Comparison of ENCODE assay signal across 8 cellular contexts in genomic region chr18:62525611-62526010, GRCh38. TPM values are rescaled to one million over a fixed set of nuclear protein-coding genes. Genes with fewer than 3 reads are reported as not detected.
A peak's percentile ranks its signal among the peaks of the same experiment; 100 is the strongest.
DNase-seq lines count a peak whose midpoint lies in the region; ATAC-seq and TF ChIP-seq lines count a peak whose summit lies in the region.

No MANE protein-coding gene starts in this region.

- H3K9ac ChIP-seq in endodermal cell (ENCODE audit: extremely low read depth, low read length, poor library complexity, severe bottlenecking) (no peak overlapping the region), trophoblast cell (ENCODE audit: low read length) (no peak overlapping the region)

- H2AFZ ChIP-seq in trophoblast cell (ENCODE audit: insufficient read depth, low read length, poor library complexity) = no peak overlapping the region

- H3K4me1 Mint-ChIP-seq in endodermal cell = peaks cover 20% of the 10 kb centered on the region

- peak overlapping the region; percentile 89 for H3K4me2 ChIP-seq in trophoblast cell (ENCODE audit: low read length)

- peaks cover 21% of the 10 kb centered on the region for H3K79me2 ChIP-seq in trophoblast cell (ENCODE audit: control insufficient read depth, insufficient read depth, low read length, poor library complexity)

- DNase-seq in ELR (ENCODE audit: low read depth) (peak; percentile 2), NCI-H526 treated with DMSO at 0.1 percent for 48 hours (lab: John Stamatoyannopoulos, UW) (peak; percentile 21), endodermal cell (no peak), trophoblast cell (no peak), NCI-H226 (no peak), NCI-H187 treated with DMSO at 0.1 percent for 48 hours (lab: John Stamatoyannopoulos, UW) (no peak)

- peak overlapping the region; percentile 68 for H3K4me3 Mint-ChIP-seq in endodermal cell

- 83 to 90% methylated on average over 7 to 8 of the region's 9 CpGs for WGBS in endodermal cell (ENCODE audit: insufficient coverage in 1 of 2, insufficient read length in 1 of 2), 2 experiments
- no CpG with 5 or more reads among the region's 9 CpGs for WGBS in trophoblast cell (ENCODE audit: extremely low coverage, insufficient coverage, insufficient read length)

- H3K4me3 ChIP-seq in endodermal cell (ENCODE audit: low read length) (peak overlapping the region; percentile 82), trophoblast cell (ENCODE audit: low read depth, low read length) (no peak overlapping the region)

- no peak overlapping the region for H3K23ac ChIP-seq in trophoblast cell (ENCODE audit: low read length)

- no peaks in the 10 kb centered on the region for H3K9me3 ChIP-seq in endodermal cell (ENCODE audit: control insufficient read depth, low read length)
- peaks cover 2% of the 10 kb centered on the region for H3K9me3 ChIP-seq in trophoblast cell (ENCODE audit: insufficient read depth, low read depth, low read length)

- H3K27ac Mint-ChIP-seq in endodermal cell = no peak overlapping the region

- no peak overlapping the region for H3K27ac ChIP-seq in endodermal cell (ENCODE audit: low read depth, low read length)
- no peak overlapping the region for H3K27ac ChIP-seq in trophoblast cell (ENCODE audit: low read depth, low read length)

- no peak overlapping the region for H2BK5ac ChIP-seq in trophoblast cell (ENCODE audit: low read depth, low read length, poor library complexity)

- peaks cover 3% of the 10 kb centered on the region for H3K4me1 ChIP-seq in endodermal cell (ENCODE audit: control insufficient read depth, insufficient read depth, low read length)
- H3K4me1 ChIP-seq in trophoblast cell (ENCODE audit: control insufficient read depth in 1 of 2, insufficient read depth in 2 of 2, low read length in 2 of 2) = peaks cover 3 to 4% of the 10 kb centered on the region in 2 experiments

- TF ChIP-seq CTCF in endodermal cell (conservative IDR thresholded peaks at IDR 0.05) = no peak

- peak overlapping the region; percentile 52 for H3K4ac ChIP-seq in trophoblast cell (ENCODE audit: low read depth, low read length)

- H3K36me3 ChIP-seq in endodermal cell (ENCODE audit: control insufficient read depth, insufficient read depth, low read length) (no peaks in the 10 kb centered on the region), trophoblast cell (ENCODE audit: control insufficient read depth in 1 of 2, insufficient read depth in 2 of 2, low read length in 2 of 2) (no peaks in the 10 kb centered on the region)

- no peaks in the 10 kb centered on the region for H3K36me3 Mint-ChIP-seq in endodermal cell (ENCODE audit: low read depth)

- H3K9me3 Mint-ChIP-seq in endodermal cell = no peaks in the 10 kb centered on the region

- peaks cover 18% of the 10 kb centered on the region for H3K79me1 ChIP-seq in trophoblast cell (ENCODE audit: low read length)

- H3K27me3 Mint-ChIP-seq in endodermal cell (ENCODE audit: insufficient read depth) = peaks cover 30% of the 10 kb centered on the region

- H3K14ac ChIP-seq in trophoblast cell (ENCODE audit: low read length) = no peak overlapping the region

- ATAC-seq in GM18498 (IDR thresholded peaks at IDR 0.05; ENCODE audit: unreplicated experiment) (no peak), HG03039 (IDR thresholded peaks at IDR 0.05; ENCODE audit: unreplicated experiment) (no peak)

- H4K8ac ChIP-seq in trophoblast cell (ENCODE audit: low read depth, low read length) = no peak overlapping the region

- H3K27me3 ChIP-seq in endodermal cell (ENCODE audit: control insufficient read depth, insufficient read depth, low read length, poor library complexity, severe bottlenecking) = peaks cover 23% of the 10 kb centered on the region
- H3K27me3 ChIP-seq in trophoblast cell (ENCODE audit: insufficient read depth, low read length) = no peaks in the 10 kb centered on the region

- H2AK5ac ChIP-seq in trophoblast cell (ENCODE audit: low read length) = no peak overlapping the region

- H3K18ac ChIP-seq in trophoblast cell (ENCODE audit: low read length) = no peak overlapping the region

- H4K91ac ChIP-seq in trophoblast cell (ENCODE audit: low read depth, low read length) = no peak overlapping the region

- no peak overlapping the region for H4K12ac ChIP-seq in trophoblast cell (ENCODE audit: low read depth, low read length)

- no peak overlapping the region for H2BK120ac ChIP-seq in trophoblast cell (ENCODE audit: insufficient read depth, low read length, poor library complexity)

- H2BK12ac ChIP-seq in trophoblast cell (ENCODE audit: low read length) = no peak overlapping the region

RNA-seq across cellular contexts. Expression of gene ZCCHC2, which starts 2.8 kb away (rescaled TPM):
- 10 to 100 TPM; 14.4 to 16.9 TPM for total RNA-seq in endodermal cell
- polyA plus RNA-seq in endodermal cell (2013, experiment 1 of 2) = 7.8 TPM
- 7.8 TPM for polyA plus RNA-seq in endodermal cell (2013, experiment 2 of 2)
- 7.3 and 7.9 TPM in 2 replicates for polyA plus RNA-seq in trophoblast cell (2013)

Comparison
In these comparisons a context has a peak if more than half of its experiments do, and no peak if none do; other contexts are left out.
1. DNase-seq: peak in ELR (single experiment) and NCI-H526 treated with DMSO at 0.1 percent for 48 hours (single experiment); none in endodermal cell (single experiment), trophoblast cell (0 of 2), NCI-H226 (single experiment) and NCI-H187 treated with DMSO at 0.1 percent for 48 hours (single experiment).